In the genomic region with DNA sequence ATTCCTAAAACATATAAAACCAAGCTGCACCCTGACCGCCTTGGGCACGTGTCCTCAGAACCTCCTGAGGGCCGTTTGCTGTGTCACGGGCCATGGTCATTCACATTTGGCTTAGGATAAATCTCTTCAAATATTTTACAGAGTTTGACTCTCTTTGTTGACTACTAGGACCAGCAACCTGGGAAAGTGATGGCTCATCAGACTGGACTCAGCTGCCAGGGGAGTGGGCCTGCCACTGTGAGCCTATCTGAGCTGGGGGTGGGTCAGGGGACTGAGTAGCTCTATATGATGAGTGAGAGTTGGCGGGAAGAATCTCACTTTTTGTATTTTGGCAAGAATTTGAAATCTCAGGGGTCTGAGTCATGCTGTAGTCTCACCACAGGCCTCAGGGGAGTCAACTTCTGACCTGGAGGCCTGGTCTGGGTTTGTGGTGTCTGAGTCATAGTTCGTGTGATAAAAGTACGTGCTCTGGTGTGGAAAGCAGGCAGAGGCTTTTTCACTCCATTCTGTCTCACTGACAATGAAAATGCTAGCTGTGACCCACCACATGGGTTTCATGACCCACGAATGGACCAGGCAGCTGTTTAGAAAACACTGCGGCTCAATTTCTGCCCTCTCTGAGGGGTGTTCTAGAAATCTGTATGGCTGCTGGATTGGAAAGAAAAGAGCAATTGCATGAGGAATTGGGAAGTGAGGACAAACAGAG, we compare ENCODE assay signal across 8 cellular contexts. TPM values are rescaled to one million over a fixed set of nuclear protein-coding genes. Genes with fewer than 3 reads are reported as not detected.
DNase-seq lines count a peak whose midpoint lies in the region; ATAC-seq and TF ChIP-seq lines count a peak whose summit lies in the region.

No MANE protein-coding gene starts in this region.

- ATAC-seq in HG03108 (IDR thresholded peaks at IDR 0.05; ENCODE audit: unreplicated experiment) (peak; percentile 54), left lobe of liver (no peak)

- DNase-seq in activated gamma-delta T cell treated with Interleukin-2 at 50 U/mL for 16 hours (peak; percentile 76), activated gamma-delta T cell (lab: John Stamatoyannopoulos, UW) (no peak), hepatic stellate cell (ENCODE audit: low spot score) (peak; percentile 86), left lobe of liver (ENCODE audit: low spot score) (no peak)
- DNase-seq in activated naive CD4-positive, alpha-beta T cell treated with anti-CD3 and anti-CD28 coated beads, Interleukin-2, amount 50 U/mL, for 16 hours: peak; percentile 67
- DNase-seq in stimulated activated CD4-positive, alpha-beta T cell treated with anti-CD3 and anti-CD28 coated beads, Interleukin-4, amount 100 ng/mL, for 4 hours: peak; percentile 45 to 81

- TF ChIP-seq POLR2A in Raji (IDR thresholded peaks at IDR 0.05; ENCODE audit: insufficient read depth, low read depth, low read length): peak; percentile 46; the same call in 1 of the 2 replicates

RNA-seq across cellular contexts. Expression of a gene that starts 4.2 kb away (rescaled TPM):
- total RNA-seq in left lobe of liver: 8.1 TPM

RNA-seq across cellular contexts. Expression of a gene that starts 49.5 kb away (rescaled TPM):
- not detected for total RNA-seq in left lobe of liver

RNA-seq across cellular contexts. Expression of a gene that starts 56.0 kb away (rescaled TPM):
- not detected for total RNA-seq in left lobe of liver

Comparison
In these comparisons a context has a peak if more than half of its experiments do, and no peak if none do; other contexts are left out.
1. DNase-seq: peak in activated gamma-delta T cell treated with Interleukin-2 at 50 U/mL for 16 hours (single experiment), activated naive CD4-positive, alpha-beta T cell treated with anti-CD3 and anti-CD28 coated beads, Interleukin-2, amount 50 U/mL, for 16 hours (single experiment), hepatic stellate cell (single experiment) and stimulated activated CD4-positive, alpha-beta T cell treated with anti-CD3 and anti-CD28 coated beads, Interleukin-4, amount 100 ng/mL, for 4 hours (2 of 2); none in activated gamma-delta T cell (single experiment) and left lobe of liver (single experiment).